ENCODE assay signal across 21 cellular contexts in the genomic region with DNA sequence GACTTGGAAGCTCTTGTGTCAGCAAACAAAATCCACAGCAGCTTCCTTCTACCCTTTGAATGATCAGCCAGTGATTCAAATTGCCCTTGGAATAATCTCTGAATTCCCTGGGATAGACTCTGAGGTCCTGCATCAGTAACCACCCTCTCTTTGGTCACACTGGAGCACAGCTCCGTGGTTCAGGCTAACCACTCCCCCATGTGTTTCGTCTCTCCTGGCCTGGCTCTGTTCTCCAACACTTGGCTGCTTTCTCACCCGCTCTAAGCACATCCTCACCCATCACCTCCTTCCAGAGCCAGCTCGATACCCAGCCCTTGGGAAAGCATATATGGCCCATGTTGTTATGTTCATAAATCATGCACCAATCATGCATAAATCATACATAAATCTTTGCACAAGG.
DNase-seq lines count a peak whose midpoint lies in the region; ATAC-seq and TF ChIP-seq lines count a peak whose summit lies in the region.
"Had no signal": no experiment of that assay in that cellular context is flagged by ENCODE, and none has a peak within 500 bp of the region (broad histone marks: within the 10 kb centered on the region; RNA-seq: fewer than 3 reads in every experiment).

No MANE protein-coding gene starts in this region.

- intact Hi-C loops in Caco-2 (cut with micrococcal nuclease; ENCODE audit: unreplicated experiment), result no loop called here
- intact Hi-C loops in activated B cell treated with CpG ODN at 0.5 μM for 24 hours (cut with micrococcal nuclease), result loop anchor here (5.0 kb wide), 1 partner anchor 119 kb away; no protein-coding TSS in a partner anchor
- intact Hi-C loops in mucosa of descending colon (cut with DNase I, micrococcal nuclease), result no loop called here

- ATAC-seq in activated B cell treated with CpG ODN at 0.5 μM for 24 hours (ENCODE audit: low read depth) (no peak), mucosa of descending colon (peak; percentile 15)
- ATAC-seq in stimulated activated naive B cell treated with anti-CD40 and anti-IgM and Interleukin-4, amounts not matched to agents 10 μg/mL and 1 μg/mL and 100 μg/mL, for 72 hours (replicated peaks), result no peak
- ATAC-seq: A549 had no signal

- H3K27me3 Mint-ChIP-seq in Caco-2 (ENCODE audit: insufficient read depth, unreplicated experiment) (no peaks in the 10 kb centered on the region), activated B cell treated with CpG ODN at 0.5 μM for 24 hours (no peaks in the 10 kb centered on the region)
- no peaks in the 10 kb centered on the region for H3K27me3 Mint-ChIP-seq in stimulated activated naive B cell treated with anti-CD40 and anti-IgM and Interleukin-4, amounts not matched to agents 10 μg/mL and 1 μg/mL and 100 μg/mL, for 72 hours
- H3K27me3 Mint-ChIP-seq: CD4-positive, alpha-beta memory T cell had no signal

- CTCF ChIA-PET in Caco-2 (lab: Charles Lee), result no interaction called here
- CTCF ChIA-PET in activated B cell treated with CpG ODN at 0.5 μM for 24 hours (lab: Charles Lee), result no interaction called here

- no peaks in the 10 kb centered on the region for H3K36me3 ChIP-seq in Caco-2 (ENCODE audit: control insufficient read depth, insufficient read depth, low read length)
- H3K36me3 ChIP-seq in mucosa of descending colon (ENCODE audit: low read depth), result no peaks in the 10 kb centered on the region
- H3K36me3 ChIP-seq: BE2C, SJSA1 had no signal

- POLR2A ChIA-PET in Caco-2 (lab: Charles Lee), result no interaction called here
- POLR2A ChIA-PET in activated B cell treated with CpG ODN at 0.5 μM for 24 hours (lab: Charles Lee), result interaction anchor here (0.7 to 1.5 kb wide), 2 partner anchors 60 to 94 kb away, joined by 3 to 4 read pairs; partner anchors contain the start of gene PLEKHG1

- no TSS peak for BruUV-seq in Caco-2 (replicated peaks; lab: Mats Ljungman, UMichigan)

- H3K27me3 ChIP-seq in Caco-2 (replicated peaks; ENCODE audit: control insufficient read depth, insufficient read depth, low read length), result no peaks in the 10 kb centered on the region
- H3K27me3 ChIP-seq: SJSA1 had no signal

- H3K36me3 Mint-ChIP-seq in Caco-2 (ENCODE audit: insufficient read depth, unreplicated experiment), result peaks cover 21% of the 10 kb centered on the region
- peaks cover 31% of the 10 kb centered on the region for H3K36me3 Mint-ChIP-seq in activated B cell treated with CpG ODN at 0.5 μM for 24 hours (ENCODE audit: low read depth)
- H3K36me3 Mint-ChIP-seq in stimulated activated naive B cell treated with anti-CD40 and anti-IgM and Interleukin-4, amounts not matched to agents 10 μg/mL and 1 μg/mL and 100 μg/mL, for 72 hours, result peaks cover 37 to 49% of the 10 kb centered on the region in 2 donors
- H3K36me3 Mint-ChIP-seq: CD4-positive, alpha-beta memory T cell had no signal

- no peak for TF ChIP-seq CTCF in Caco-2 (IDR thresholded peaks at IDR 0.05; ENCODE audit: insufficient read depth in 1 of 2, low read depth in 1 of 2, low read length in 1 of 2, severe bottlenecking in 1 of 2, unreplicated experiment in 1 of 2)
- no peak for TF ChIP-seq CTCF in activated B cell treated with CpG ODN at 0.5 μM for 24 hours (IDR thresholded peaks at IDR 0.05)
- TF ChIP-seq CTCF in mucosa of descending colon (IDR thresholded peaks at IDR 0.05), result no peak

- H3K27ac Mint-ChIP-seq in Caco-2 (ENCODE audit: unreplicated experiment), result peak overlapping the region; percentile 67
- H3K27ac Mint-ChIP-seq in activated B cell treated with CpG ODN at 0.5 μM for 24 hours, result peak overlapping the region; percentile 81
- peak overlapping the region; percentile 82 for H3K27ac Mint-ChIP-seq in stimulated activated naive B cell treated with anti-CD40 and anti-IgM and Interleukin-4, amounts not matched to agents 10 μg/mL and 1 μg/mL and 100 μg/mL, for 72 hours
- H3K27ac Mint-ChIP-seq: CD4-positive, alpha-beta memory T cell; H9 had no signal

- peaks cover 64% of the 10 kb centered on the region for H3K4me1 ChIP-seq in Caco-2
- no peaks in the 10 kb centered on the region for H3K4me1 ChIP-seq in mucosa of descending colon (ENCODE audit: low read depth)
- H3K4me1 ChIP-seq: A549, BE2C, SJSA1 had no signal

- H3K4me3 ChIP-seq in Caco-2 (ENCODE audit: low read depth, low read length) (no peak overlapping the region), mucosa of descending colon (no peak overlapping the region)
- H3K4me3 ChIP-seq: A549, GM23248, SJSA1 had no signal

- H3K9me3 Mint-ChIP-seq in Caco-2 (ENCODE audit: unreplicated experiment), result no peaks in the 10 kb centered on the region
- H3K9me3 Mint-ChIP-seq in activated B cell treated with CpG ODN at 0.5 μM for 24 hours, result no peaks in the 10 kb centered on the region
- peaks cover 3 to 4% of the 10 kb centered on the region in 2 donors for H3K9me3 Mint-ChIP-seq in stimulated activated naive B cell treated with anti-CD40 and anti-IgM and Interleukin-4, amounts not matched to agents 10 μg/mL and 1 μg/mL and 100 μg/mL, for 72 hours
- H3K9me3 Mint-ChIP-seq: CD4-positive, alpha-beta memory T cell; H9 had no signal

- H3K4me3 Mint-ChIP-seq in Caco-2 (ENCODE audit: unreplicated experiment), result no peak overlapping the region
- peak overlapping the region; percentile 26 for H3K4me3 Mint-ChIP-seq in activated B cell treated with CpG ODN at 0.5 μM for 24 hours
- peak overlapping the region; percentile 5 to 46 for H3K4me3 Mint-ChIP-seq in stimulated activated naive B cell treated with anti-CD40 and anti-IgM and Interleukin-4, amounts not matched to agents 10 μg/mL and 1 μg/mL and 100 μg/mL, for 72 hours
- H3K4me3 Mint-ChIP-seq: CD4-positive, alpha-beta memory T cell; H9 had no signal

- peaks cover 44% of the 10 kb centered on the region for H3K4me1 Mint-ChIP-seq in Caco-2 (ENCODE audit: low read depth, unreplicated experiment)
- H3K4me1 Mint-ChIP-seq in activated B cell treated with CpG ODN at 0.5 μM for 24 hours, result peaks cover 97% of the 10 kb centered on the region
- H3K4me1 Mint-ChIP-seq in stimulated activated naive B cell treated with anti-CD40 and anti-IgM and Interleukin-4, amounts not matched to agents 10 μg/mL and 1 μg/mL and 100 μg/mL, for 72 hours, result peaks cover 63 to 98% of the 10 kb centered on the region in 2 donors
- H3K4me1 Mint-ChIP-seq: CD4-positive, alpha-beta memory T cell had no signal

- DNase-seq in Caco-2 (no peak), activated B cell treated with CpG ODN at 0.5 μM for 24 hours (no peak), mucosa of descending colon (no peak), CD1c-positive myeloid dendritic cell (ENCODE audit: extremely low spot score) (no peak), T-helper 9 cell (no peak)
- no peak for DNase-seq in stimulated activated naive B cell treated with anti-CD40 and anti-IgM and Interleukin-4, amounts not matched to agents 10 μg/mL and 1 μg/mL and 100 μg/mL, for 72 hours
- DNase-seq in activated CD4-positive, CD25-positive, alpha-beta regulatory T cell treated with anti-CD3 and anti-CD28 coated beads, Interleukin-2, amount 50 U/mL, for 72 hours, result no peak
- DNase-seq: BE2C; CD4-positive, alpha-beta memory T cell; GM23248; H9; KG1; NCI-H1092 treated with DMSO at 0.1 percent for 48 hours; NCI-H146; NCI-H2029 treated with DMSO at 0.1 percent for 48 hours; NCI-H2171; NCI-H524 treated with DMSO at 0.1 percent for 48 hours; NCI-H82; OCI-M1 had no signal

- no peaks in the 10 kb centered on the region for H3K9me3 ChIP-seq in Caco-2
- H3K9me3 ChIP-seq in mucosa of descending colon, result no peaks in the 10 kb centered on the region
- H3K9me3 ChIP-seq: A549, BE2C, SJSA1 had no signal
